ENCODE assay signal across 8 cellular contexts in the genomic region with DNA sequence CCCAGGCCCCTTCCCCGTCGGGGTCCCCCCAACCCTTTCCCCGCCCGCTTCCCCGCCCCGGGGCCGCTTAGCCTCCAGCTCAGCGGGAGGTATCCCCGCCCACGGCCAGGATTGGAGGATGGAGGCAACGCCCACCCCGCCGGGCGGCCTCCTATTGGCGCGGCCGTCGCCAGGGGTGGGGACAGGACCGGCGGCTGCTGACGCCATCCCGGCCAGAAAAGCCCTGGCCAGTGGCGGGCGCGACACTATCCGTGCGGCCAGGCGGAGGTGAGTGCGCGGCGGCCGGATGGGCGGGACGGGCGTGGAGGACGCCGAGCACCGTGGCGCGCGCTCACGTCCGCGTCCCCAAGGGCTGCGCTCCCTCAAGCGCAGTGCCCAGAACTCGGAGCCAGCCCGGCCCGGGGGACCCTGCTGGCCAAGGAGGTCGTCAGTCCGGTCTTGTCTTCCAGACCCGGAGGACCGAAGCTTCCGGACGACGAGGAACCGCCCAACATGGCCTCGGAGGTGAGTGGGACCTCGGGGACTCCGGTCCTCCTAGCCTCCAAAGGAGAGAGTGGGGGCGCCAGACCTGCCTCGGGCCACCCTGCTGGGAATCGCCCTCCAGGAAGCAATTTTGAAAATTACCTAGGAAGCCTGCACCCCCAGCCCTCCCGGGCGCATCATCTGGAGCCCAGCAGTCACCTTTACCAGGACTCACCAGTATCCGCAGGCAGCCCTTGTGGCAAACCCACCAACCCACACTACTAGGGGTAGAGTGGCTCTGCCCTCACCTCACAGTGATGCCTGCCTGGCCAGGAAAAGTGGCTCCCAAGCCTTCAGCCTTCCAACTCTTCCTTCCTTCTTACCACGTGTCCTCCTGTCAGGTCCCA. TPM values are rescaled to one million over a fixed set of nuclear protein-coding genes. Genes with fewer than 3 reads are reported as not detected.
DNase-seq lines count a peak whose midpoint lies in the region; ATAC-seq and TF ChIP-seq lines count a peak whose summit lies in the region.

TSS of gene ASL (plus strand) at position 230 of the 869 bp plus-strand sequence. CDS start at position 493, 263 bp downstream.

- peak within 1 kb of the TSS; percentile 69 for H3K4me3 ChIP-seq in GM08714 (ENCODE audit: low read length)
- peak within 1 kb of the TSS; percentile 90 for H3K4me3 ChIP-seq in osteoblast (ENCODE audit: insufficient read depth, low read length)
- peak within 1 kb of the TSS; percentile 100 for H3K4me3 ChIP-seq in thoracic aorta

- H3K79me2 ChIP-seq in osteoblast (ENCODE audit: insufficient read depth, low read length): peaks cover 29% of the 10 kb centered on the region

- no peaks in the 10 kb centered on the region for H3K36me3 ChIP-seq in osteoblast (ENCODE audit: insufficient read depth, low read length)
- no peaks in the 10 kb centered on the region for H3K36me3 ChIP-seq in thoracic aorta

- peak within 1 kb of the TSS; percentile 96 for H3K4me2 ChIP-seq in osteoblast (ENCODE audit: insufficient read depth, low read length)

- peak; percentile 98 for ATAC-seq in thoracic aorta (ENCODE audit: insufficient number of reproducible peaks, low FRiP score, low read depth)

- H3K27ac ChIP-seq in osteoblast (ENCODE audit: low read depth, low read length) (peak within 1 kb of the TSS; percentile 52), thoracic aorta (peak within 1 kb of the TSS in 1 of 2 donors; percentile 64)

- H3K9me3 Mint-ChIP-seq in HFFc6: no peaks in the 10 kb centered on the region
- no peaks in the 10 kb centered on the region for H3K9me3 Mint-ChIP-seq in activated naive CD8-positive, alpha-beta T cell (ENCODE audit: low read depth)

- peak; percentile 38; the same call in 1 of the 2 replicates for TF ChIP-seq CTCF in HFFc6 (IDR thresholded peaks at IDR 0.05)
- no peak for TF ChIP-seq CTCF in osteoblast (IDR thresholded peaks at IDR 0.05; ENCODE audit: extremely low read depth, low read depth, low read length)
- TF ChIP-seq CTCF in thoracic aorta (IDR thresholded peaks at IDR 0.05): no peak

- H2AFZ ChIP-seq in osteoblast (ENCODE audit: low read length): peak within 1 kb of the TSS; percentile 78

- peaks cover 4% of the 10 kb centered on the region; the same call in 1 of the 2 replicates for H3K27me3 Mint-ChIP-seq in HFFc6 (ENCODE audit: insufficient read depth)
- no peaks in the 10 kb centered on the region for H3K27me3 Mint-ChIP-seq in activated naive CD8-positive, alpha-beta T cell

- H3K9me3 ChIP-seq in osteoblast (ENCODE audit: low read depth, low read length) (no peaks in the 10 kb centered on the region), thoracic aorta (no peaks in the 10 kb centered on the region)

- peaks cover 17% of the 10 kb centered on the region for H3K4me1 Mint-ChIP-seq in HFFc6 (ENCODE audit: low read depth)
- H3K4me1 Mint-ChIP-seq in activated naive CD8-positive, alpha-beta T cell (ENCODE audit: low read depth): peaks cover 14% of the 10 kb centered on the region

- H3K27me3 ChIP-seq in osteoblast (ENCODE audit: insufficient read depth, low read length) (no peaks in the 10 kb centered on the region), thoracic aorta (replicated peaks; ENCODE audit: insufficient read depth) (no peaks in the 10 kb centered on the region)

- H3K27ac Mint-ChIP-seq in HFFc6: peak within 1 kb of the TSS; percentile 80
- H3K27ac Mint-ChIP-seq in activated naive CD8-positive, alpha-beta T cell: peak within 1 kb of the TSS; percentile 10

- DNase-seq in HFFc6 (peak; percentile 81), NCI-H1048 (lab: John Stamatoyannopoulos, UW) (peak; percentile 73), SKM-1 treated with dmso at 0.1 percent for 144 hours (lab: John Stamatoyannopoulos, UW; ENCODE audit: unreplicated experiment) (peak; percentile 86), glomerular visceral epithelial cell (ENCODE audit: extremely low spot score) (peak; percentile 90), osteoblast (ENCODE audit: insufficient read length, low spot score, missing footprints) (peak; percentile 100), thoracic aorta (ENCODE audit: low spot score) (peak; percentile 76)

- peaks cover 2% of the 10 kb centered on the region for H4K20me1 ChIP-seq in osteoblast (ENCODE audit: insufficient read depth, low read length)

- peaks cover 11% of the 10 kb centered on the region for H3K4me1 ChIP-seq in osteoblast (ENCODE audit: insufficient read depth, low read length)
- H3K4me1 ChIP-seq in thoracic aorta (ENCODE audit: control insufficient read depth in 1 of 2, low read depth in 2 of 2): peaks cover 11 to 14% of the 10 kb centered on the region in 2 donors

- H3K36me3 Mint-ChIP-seq in HFFc6 (ENCODE audit: low read depth): no peaks in the 10 kb centered on the region
- H3K36me3 Mint-ChIP-seq in activated naive CD8-positive, alpha-beta T cell: no peaks in the 10 kb centered on the region

- peak within 1 kb of the TSS; percentile 95 for H3K4me3 Mint-ChIP-seq in HFFc6
- H3K4me3 Mint-ChIP-seq in activated naive CD8-positive, alpha-beta T cell: peak within 1 kb of the TSS; percentile 79

RNA-seq across cellular contexts. Expression of gene ASL, which starts in this region (rescaled TPM):
- total RNA-seq in HFFc6 (2021; fragmentation: NEBNext Ultra II Directional; extraction: Animal tissue kit (Norgen Biotek cat#: 25700)): 10 to 100 TPM; 40.5 to 47.4 (median 41.8) TPM
- total RNA-seq in osteoblast (52.2 and 53.6 TPM in 2 replicates), thoracic aorta (10 to 100 TPM; 43.2 to 54.7 TPM)
